Comparison of ENCODE assay signal across 2 cellular contexts in genomic region chr7:23653942-23654341, GRCh38.
A peak's percentile ranks its signal among the peaks of the same experiment; 100 is the strongest.
TF ChIP-seq lines count a peak whose summit lies in the region.

No MANE protein-coding gene starts in this region.

TF ChIP-seq in GM23338, 12 proteins besides CTCF, POLR2A, EP300 and RAD21:
- TF ChIP-seq NANOG (IDR thresholded peaks at IDR 0.05; ENCODE audit: borderline replicate concordance) (no peak), STAT1 (IDR thresholded peaks at IDR 0.05; ENCODE audit: unreplicated experiment) (no peak), ZNF462 (CRISPR knock-in tag; IDR thresholded peaks at IDR 0.05) (no peak), ETS1 (IDR thresholded peaks at IDR 0.05) (no peak), ZNF114 (CRISPR knock-in tag; IDR thresholded peaks at IDR 0.05) (no peak), POLR2AphosphoS5 (IDR thresholded peaks at IDR 0.05; ENCODE audit: low read depth) (no peak), EZH2 (IDR thresholded peaks at IDR 0.05; ENCODE audit: low read depth, unreplicated experiment) (no peak), ZNF331 (CRISPR knock-in tag; IDR thresholded peaks at IDR 0.05; ENCODE audit: low read depth) (no peak), CREB1 (CRISPR knock-in tag; IDR thresholded peaks at IDR 0.05; ENCODE audit: low read depth) (no peak)

TF ChIP-seq in K562, 482 proteins besides CTCF, POLR2A, EP300 and RAD21 (continues in another document):
- TF ChIP-seq NR2F6 (CRISPR knock-in tag; IDR thresholded peaks at IDR 0.05) (no peak), SNAPC5 (CRISPR knock-in tag; IDR thresholded peaks at IDR 0.05) (no peak), DACH1 (IDR thresholded peaks at IDR 0.05; ENCODE audit: partially characterized antibody) (no peak), POLR3G (IDR thresholded peaks at IDR 0.05; ENCODE audit: extremely low read depth, insufficient read length, insufficient replicate concordance) (no peak), MAFK (IDR thresholded peaks at IDR 0.05; ENCODE audit: low read length) (no peak), MEIS2 (IDR thresholded peaks at IDR 0.05; ENCODE audit: partially characterized antibody) (no peak), TRIM28 (IDR thresholded peaks at IDR 0.05) (peak; percentile 54; the same call in 1 of the 2 replicates), MYBL2 (IDR thresholded peaks at IDR 0.05; ENCODE audit: low read depth) (no peak), MYBL2 (CRISPR knock-in tag; IDR thresholded peaks at IDR 0.05; ENCODE audit: borderline replicate concordance) (no peak), RREB1 (CRISPR knock-in tag; IDR thresholded peaks at IDR 0.05) (no peak), ZNF561 (CRISPR knock-in tag; conservative IDR thresholded peaks at IDR 0.05) (0 out of 2 replicates have a peak, but pooled peaks have one; percentile 50), NR2C1 (IDR thresholded peaks at IDR 0.05) (no peak), NR2C1 (tag; IDR thresholded peaks at IDR 0.05) (no peak), GMEB1 (CRISPR knock-in tag; IDR thresholded peaks at IDR 0.05) (no peak), ILK (tag; IDR thresholded peaks at IDR 0.05; ENCODE audit: borderline replicate concordance, low read depth) (no peak), RNF2 (IDR thresholded peaks at IDR 0.05) (no peak), NCOA6 (IDR thresholded peaks at IDR 0.05) (no peak), GTF3C2 (IDR thresholded peaks at IDR 0.05; ENCODE audit: borderline replicate concordance, extremely low read depth, insufficient read length) (no peak), CBX3 (IDR thresholded peaks at IDR 0.05; ENCODE audit: borderline replicate concordance in 1 of 2, low read length in 2 of 2) (peak in 1 of 2 experiments; percentile 95; a peak in 2 of 3 replicates), SPI1 (IDR thresholded peaks at IDR 0.05; ENCODE audit: borderline replicate concordance, low read depth, low read length) (no peak), XRCC3 (IDR thresholded peaks at IDR 0.05) (no peak), ESRRA (IDR thresholded peaks at IDR 0.05; ENCODE audit: borderline replicate concordance, low read depth) (no peak), SNRNP70 (optimal IDR thresholded peaks at IDR 0.05; ENCODE audit: low read depth, low read length) (no peak), CBX5 (IDR thresholded peaks at IDR 0.05; ENCODE audit: borderline replicate concordance, low read depth) (peak; percentile 87; the same call in 1 of the 2 replicates), TAL1 (IDR thresholded peaks at IDR 0.05) (no peak), PBX2 (CRISPR knock-in tag; IDR thresholded peaks at IDR 0.05; ENCODE audit: low read depth) (no peak), PBX2 (tag; conservative IDR thresholded peaks at IDR 0.05; ENCODE audit: low read depth) (no peak), ETS1 (conservative IDR thresholded peaks at IDR 0.05; ENCODE audit: control insufficient read depth, low read depth, low read length) (no peak), ZNF655 (CRISPR knock-in tag; IDR thresholded peaks at IDR 0.05) (no peak), SRF (CRISPR knock-in tag; IDR thresholded peaks at IDR 0.05) (no peak), ZNF212 (CRISPR knock-in tag; IDR thresholded peaks at IDR 0.05) (no peak), ZNF263 (CRISPR knock-in tag; IDR thresholded peaks at IDR 0.05; ENCODE audit: borderline replicate concordance) (no peak), TGIF2 (CRISPR knock-in tag; IDR thresholded peaks at IDR 0.05) (no peak), ZNF354B (CRISPR knock-in tag; IDR thresholded peaks at IDR 0.05) (no peak), ESRRB (CRISPR knock-in tag; IDR thresholded peaks at IDR 0.05; ENCODE audit: borderline replicate concordance) (no peak)
